1 cellular context compared by ENCODE assay signal in the genomic region with DNA sequence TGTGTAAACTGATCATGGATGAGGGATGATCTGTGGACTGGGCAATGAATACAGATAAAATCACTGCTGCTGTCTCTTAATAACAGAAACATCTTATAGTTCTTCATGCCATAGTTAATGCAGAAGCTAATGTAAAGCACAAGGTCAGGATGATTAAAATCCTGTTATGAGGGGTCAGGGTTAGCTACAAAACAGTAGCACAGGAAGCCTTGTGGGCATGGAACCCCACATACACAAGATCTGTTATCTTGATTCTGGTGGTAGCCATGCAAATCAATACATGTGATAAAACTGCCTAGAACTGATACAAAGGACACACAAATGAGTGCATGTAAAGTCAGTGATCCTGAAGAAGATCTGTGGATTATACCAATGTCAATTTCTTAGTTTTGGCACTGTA.
TF ChIP-seq lines count a peak whose summit lies in the region.

No MANE protein-coding gene starts in this region.

TF ChIP-seq in GM23338, 12 proteins besides CTCF, POLR2A, EP300 and RAD21 (continued from another document):
- TF ChIP-seq, protein P1, sequence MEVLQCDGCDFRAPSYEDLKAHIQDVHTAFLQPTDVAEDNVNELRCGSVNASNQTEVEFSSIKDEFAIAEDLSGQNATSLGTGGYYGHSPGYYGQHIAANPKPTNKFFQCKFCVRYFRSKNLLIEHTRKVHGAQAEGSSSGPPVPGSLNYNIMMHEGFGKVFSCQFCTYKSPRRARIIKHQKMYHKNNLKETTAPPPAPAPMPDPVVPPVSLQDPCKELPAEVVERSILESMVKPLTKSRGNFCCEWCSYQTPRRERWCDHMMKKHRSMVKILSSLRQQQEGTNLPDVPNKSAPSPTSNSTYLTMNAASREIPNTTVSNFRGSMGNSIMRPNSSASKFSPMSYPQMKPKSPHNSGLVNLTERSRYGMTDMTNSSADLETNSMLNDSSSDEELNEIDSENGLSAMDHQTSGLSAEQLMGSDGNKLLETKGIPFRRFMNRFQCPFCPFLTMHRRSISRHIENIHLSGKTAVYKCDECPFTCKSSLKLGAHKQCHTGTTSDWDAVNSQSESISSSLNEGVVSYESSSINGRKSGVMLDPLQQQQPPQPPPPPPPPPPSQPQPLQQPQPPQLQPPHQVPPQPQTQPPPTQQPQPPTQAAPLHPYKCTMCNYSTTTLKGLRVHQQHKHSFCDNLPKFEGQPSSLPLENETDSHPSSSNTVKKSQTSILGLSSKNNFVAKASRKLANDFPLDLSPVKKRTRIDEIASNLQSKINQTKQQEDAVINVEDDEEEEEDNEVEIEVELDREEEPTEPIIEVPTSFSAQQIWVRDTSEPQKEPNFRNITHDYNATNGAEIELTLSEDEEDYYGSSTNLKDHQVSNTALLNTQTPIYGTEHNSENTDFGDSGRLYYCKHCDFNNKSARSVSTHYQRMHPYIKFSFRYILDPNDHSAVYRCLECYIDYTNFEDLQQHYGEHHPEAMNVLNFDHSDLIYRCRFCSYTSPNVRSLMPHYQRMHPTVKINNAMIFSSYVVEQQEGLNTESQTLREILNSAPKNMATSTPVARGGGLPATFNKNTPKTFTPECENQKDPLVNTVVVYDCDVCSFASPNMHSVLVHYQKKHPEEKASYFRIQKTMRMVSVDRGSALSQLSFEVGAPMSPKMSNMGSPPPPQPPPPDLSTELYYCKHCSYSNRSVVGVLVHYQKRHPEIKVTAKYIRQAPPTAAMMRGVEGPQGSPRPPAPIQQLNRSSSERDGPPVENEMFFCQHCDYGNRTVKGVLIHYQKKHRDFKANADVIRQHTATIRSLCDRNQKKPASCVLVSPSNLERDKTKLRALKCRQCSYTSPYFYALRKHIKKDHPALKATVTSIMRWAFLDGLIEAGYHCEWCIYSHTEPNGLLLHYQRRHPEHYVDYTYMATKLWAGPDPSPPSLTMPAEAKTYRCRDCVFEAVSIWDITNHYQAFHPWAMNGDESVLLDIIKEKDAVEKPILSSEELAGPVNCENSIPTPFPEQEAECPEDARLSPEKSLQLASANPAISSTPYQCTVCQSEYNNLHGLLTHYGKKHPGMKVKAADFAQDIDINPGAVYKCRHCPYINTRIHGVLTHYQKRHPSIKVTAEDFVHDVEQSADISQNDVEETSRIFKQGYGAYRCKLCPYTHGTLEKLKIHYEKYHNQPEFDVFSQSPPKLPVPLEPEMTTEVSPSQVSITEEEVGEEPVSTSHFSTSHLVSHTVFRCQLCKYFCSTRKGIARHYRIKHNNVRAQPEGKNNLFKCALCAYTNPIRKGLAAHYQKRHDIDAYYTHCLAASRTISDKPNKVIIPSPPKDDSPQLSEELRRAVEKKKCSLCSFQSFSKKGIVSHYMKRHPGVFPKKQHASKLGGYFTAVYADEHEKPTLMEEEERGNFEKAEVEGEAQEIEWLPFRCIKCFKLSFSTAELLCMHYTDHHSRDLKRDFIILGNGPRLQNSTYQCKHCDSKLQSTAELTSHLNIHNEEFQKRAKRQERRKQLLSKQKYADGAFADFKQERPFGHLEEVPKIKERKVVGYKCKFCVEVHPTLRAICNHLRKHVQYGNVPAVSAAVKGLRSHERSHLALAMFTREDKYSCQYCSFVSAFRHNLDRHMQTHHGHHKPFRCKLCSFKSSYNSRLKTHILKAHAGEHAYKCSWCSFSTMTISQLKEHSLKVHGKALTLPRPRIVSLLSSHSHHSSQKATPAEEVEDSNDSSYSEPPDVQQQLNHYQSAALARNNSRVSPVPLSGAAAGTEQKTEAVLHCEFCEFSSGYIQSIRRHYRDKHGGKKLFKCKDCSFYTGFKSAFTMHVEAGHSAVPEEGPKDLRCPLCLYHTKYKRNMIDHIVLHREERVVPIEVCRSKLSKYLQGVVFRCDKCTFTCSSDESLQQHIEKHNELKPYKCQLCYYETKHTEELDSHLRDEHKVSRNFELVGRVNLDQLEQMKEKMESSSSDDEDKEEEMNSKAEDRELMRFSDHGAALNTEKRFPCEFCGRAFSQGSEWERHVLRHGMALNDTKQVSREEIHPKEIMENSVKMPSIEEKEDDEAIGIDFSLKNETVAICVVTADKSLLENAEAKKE (CRISPR knock-in tag; IDR thresholded peaks at IDR 0.05): no peak
